22 cellular contexts compared by ENCODE assay signal in genomic region chr14:22753586-22753985, GRCh38. TPM values are rescaled to one million over a fixed set of nuclear protein-coding genes. Genes with fewer than 3 reads are reported as not detected.
DNase-seq lines count a peak whose midpoint lies in the region; ATAC-seq, FAIRE-seq and TF ChIP-seq lines count a peak whose summit lies in the region.
"Had no signal": no experiment of that assay in that cellular context is flagged by ENCODE, and none has a peak within 500 bp of the region (broad histone marks: within the 10 kb centered on the region; RNA-seq: fewer than 3 reads in every experiment).

No MANE protein-coding gene starts in this region.

- no peak overlapping the region for H3K27ac ChIP-seq in pancreas
- H3K27ac ChIP-seq: left ventricle myocardium inferior, prostate gland, uterus had no signal

- TF ChIP-seq CTCF in pancreas (IDR thresholded peaks at IDR 0.05) = no peak

- no peaks in the 10 kb centered on the region for H3K9me3 ChIP-seq in adipocyte (ENCODE audit: control insufficient read depth, low read length)
- H3K9me3 ChIP-seq in pancreas = no peaks in the 10 kb centered on the region
- H3K9me3 ChIP-seq in T-helper 17 cell (ENCODE audit: control insufficient read depth, low read length, poor library complexity, severe bottlenecking) = no peaks in the 10 kb centered on the region
- H3K9me3 ChIP-seq: left ventricle myocardium inferior, prostate gland, uterus had no signal

- H3K4me1 ChIP-seq in adipocyte (ENCODE audit: control insufficient read depth, insufficient read depth, low read length) (peaks cover 4% of the 10 kb centered on the region), pancreas (no peaks in the 10 kb centered on the region)
- H3K4me1 ChIP-seq: left ventricle myocardium inferior, prostate gland, uterus had no signal

- peak; percentile 13 for DNase-seq in ELR (ENCODE audit: low read depth)
- peak; percentile 77 for DNase-seq in MV-4-11 (lab: John Stamatoyannopoulos, UW)
- DNase-seq in adipocyte (ENCODE audit: low read depth) = peak; percentile 10
- DNase-seq in pancreas = no peak
- no peak for DNase-seq in ureter (ENCODE audit: low spot score)
- DNase-seq in DMS79 treated with DMSO at 0.1 percent for 48 hours (lab: John Stamatoyannopoulos, UW) = no peak
- no peak for DNase-seq in T-helper 17 cell
- DNase-seq: activated CD4-positive, alpha-beta T cell treated with anti-CD3 and anti-CD28 coated beads for 4 hours; activated naive CD4-positive, alpha-beta T cell treated with anti-CD3 and anti-CD28 coated beads for 36 hours; activated T-cell treated with anti-CD3 and anti-CD28 coated beads, Interleukin-2, amount 50 U/mL, for 72 hours; CD4-positive, alpha-beta memory T cell; DMS153; left ventricle myocardium inferior; NCI-H1417; NCI-H524 treated with DMSO at 0.1 percent for 48 hours; SHP77; stimulated activated CD4-positive, alpha-beta T cell treated with anti-CD3 and anti-CD28 coated beads, Interleukin-1b, Interleukin-23, amount 100 ng/mL, for 48 hours; uterus had no signal

- no peak for FAIRE-seq in pancreas (lab: Jason Lieb, UNC)
- FAIRE-seq: bronchial epithelial cell had no signal

- H3K4me3 Mint-ChIP-seq in T-helper 17 cell = no peak overlapping the region
- H3K4me3 Mint-ChIP-seq: activated naive CD4-positive, alpha-beta T cell treated with anti-CD3 and anti-CD28 coated beads for 36 hours; activated T-cell treated with anti-CD3 and anti-CD28 coated beads, Interleukin-2, amount 50 U/mL, for 72 hours; CD4-positive, alpha-beta memory T cell; neural crest cell; T-helper 1 cell treated with Interleukin-12 subunit alpha and Interleukin-12 subunit beta and Interleukin-4 antibody, amounts not matched to agents 30 μg/mL and 1 μg/mL, for 36 hours had no signal

- peaks cover 2% of the 10 kb centered on the region for H3K4me1 Mint-ChIP-seq in T-helper 17 cell

- no peaks in the 10 kb centered on the region for H3K36me3 ChIP-seq in adipocyte (ENCODE audit: control insufficient read depth, insufficient read depth, low read length, severe bottlenecking)
- no peaks in the 10 kb centered on the region for H3K36me3 ChIP-seq in pancreas
- H3K36me3 ChIP-seq: left ventricle myocardium inferior, prostate gland, uterus had no signal

- WGBS in pancreas, 2 donors = 54 to 60% methylated on average over 6 of the region's 6 CpGs

- H3K36me3 Mint-ChIP-seq in T-helper 17 cell (ENCODE audit: low read depth) = no peaks in the 10 kb centered on the region
- H3K36me3 Mint-ChIP-seq: CD4-positive, alpha-beta memory T cell had no signal

- peaks cover 13% of the 10 kb centered on the region for H3K27me3 ChIP-seq in adipocyte (replicated peaks; ENCODE audit: control insufficient read depth, insufficient read depth, low read length)
- H3K27me3 ChIP-seq in pancreas = no peaks in the 10 kb centered on the region
- H3K27me3 ChIP-seq: uterus had no signal

- peaks cover 29% of the 10 kb centered on the region for H3K27me3 Mint-ChIP-seq in T-helper 17 cell

- H3K4me3 ChIP-seq in adipocyte (ENCODE audit: low read length) (no peak overlapping the region), pancreas (no peak overlapping the region)
- H3K4me3 ChIP-seq: left ventricle myocardium inferior, prostate gland, uterus had no signal

- no peak overlapping the region for H3K9ac ChIP-seq in adipocyte (ENCODE audit: low read length)

- no peak overlapping the region for H3K27ac Mint-ChIP-seq in T-helper 17 cell
- H3K27ac Mint-ChIP-seq: activated naive CD4-positive, alpha-beta T cell treated with anti-CD3 and anti-CD28 coated beads for 36 hours; activated T-cell treated with anti-CD3 and anti-CD28 coated beads, Interleukin-2, amount 50 U/mL, for 72 hours; CD4-positive, alpha-beta memory T cell; T-helper 1 cell treated with Interleukin-12 subunit alpha and Interleukin-12 subunit beta and Interleukin-4 antibody, amounts not matched to agents 30 μg/mL and 1 μg/mL, for 36 hours had no signal

- intact Hi-C loops in pancreas (cut with DNase I) = no loop called here

- ATAC-seq in pancreas (peak; percentile 21 to 73 (median 42)), T-helper 17 cell (no peak)
- ATAC-seq: activated T-cell treated with anti-CD3 and anti-CD28 coated beads, Interleukin-2, amount 50 U/mL, for 72 hours had no signal

RNA-seq across cellular contexts. Expression of gene OXA1L, which starts 12.9 kb away (rescaled TPM):
- total RNA-seq in pancreas (10 to 100 TPM; 48.1 to 76.2 (median 53.2) TPM), ureter (93.5 TPM), T-helper 17 cell (100 to 1,000 TPM; 150 to 171 TPM)
- polyA plus RNA-seq in pancreas = 10 to 100 TPM; 56.7 to 91.2 TPM

Comparison
In these comparisons a context has a peak if more than half of its experiments do, and no peak if none do; other contexts are left out.
1. DNase-seq: peak in ELR (single experiment), MV-4-11 (single experiment) and adipocyte (single experiment); none in pancreas (0 of 6), ureter (single experiment), DMS79 treated with DMSO at 0.1 percent for 48 hours (single experiment) and T-helper 17 cell (0 of 3).